In the genomic region with DNA sequence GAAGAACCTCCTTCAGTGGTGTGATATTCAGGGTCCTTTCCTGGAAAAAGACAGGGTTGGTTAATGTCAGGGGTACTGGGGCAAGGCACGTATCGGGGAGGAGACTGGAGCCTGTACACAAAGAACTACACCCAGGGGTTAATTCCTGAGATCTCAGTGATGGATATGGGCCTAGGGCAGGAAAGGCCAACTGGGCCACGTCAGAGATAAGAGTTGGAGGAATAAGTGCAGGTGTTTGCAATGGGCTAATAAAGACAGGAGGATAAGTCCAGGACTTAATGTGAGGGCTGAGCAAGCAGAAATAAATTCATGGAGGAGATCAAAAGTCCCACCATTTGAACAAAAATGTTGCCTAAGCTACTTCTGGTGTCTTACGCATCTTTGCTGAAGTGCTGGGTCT, we compare ENCODE assay signal across 22 cellular contexts. TPM values are rescaled to one million over a fixed set of nuclear protein-coding genes. Genes with fewer than 3 reads are reported as not detected.
DNase-seq lines count a peak whose midpoint lies in the region; ATAC-seq and TF ChIP-seq lines count a peak whose summit lies in the region.
"Had no signal": no experiment of that assay in that cellular context is flagged by ENCODE, and none has a peak within 500 bp of the region (broad histone marks: within the 10 kb centered on the region; RNA-seq: fewer than 3 reads in every experiment).

No MANE protein-coding gene starts in this region.

- H3K4me3 ChIP-seq in hepatocyte (no peak overlapping the region), trophoblast cell (ENCODE audit: low read depth, low read length) (no peak overlapping the region)
- H3K4me3 ChIP-seq: BLaER1, GM12878 had no signal

- H2AK5ac ChIP-seq in trophoblast cell (ENCODE audit: low read length): no peak overlapping the region

- H3K9me2 ChIP-seq in hepatocyte (replicated peaks; ENCODE audit: insufficient read depth): no peaks in the 10 kb centered on the region

- DNase-seq in ELF-1 (ENCODE audit: low read depth, low spot score) (peak; percentile 65), hepatocyte (ENCODE audit: low spot score) (no peak), trophoblast cell (peak; percentile 90 to 94), DMS114 treated with DMSO at 0.1 percent for 48 hours (lab: John Stamatoyannopoulos, UW; ENCODE audit: unreplicated experiment) (no peak), anterior cingulate cortex (lab: John Stamatoyannopoulos, UW) (no peak)
- DNase-seq: CD4-positive, CD25-positive, alpha-beta regulatory T cell; GDM1; MM.1S; NCI-H2029; NCI-H446; NCI-H524 treated with DMSO at 0.1 percent for 48 hours; NK-92 treated with Interleukin-12 subunit alpha and Interleukin-12 subunit beta, amount 100 ng/mL, for 24 hours; PC-3 had no signal

- peak overlapping the region; percentile 100 for H3K27ac Mint-ChIP-seq in stimulated activated memory B cell treated with anti-CD40 and anti-IgM and Interleukin-4, amounts not matched to agents 10 μg/mL and 1 μg/mL and 100 μg/mL, for 72 hours

- H3K4me2 ChIP-seq in hepatocyte (peak overlapping the region; percentile 14), trophoblast cell (ENCODE audit: low read length) (no peak overlapping the region)
- H3K4me2 ChIP-seq: BLaER1, KMS-11 had no signal

- H3K27ac ChIP-seq in hepatocyte (peak overlapping the region; percentile 50), trophoblast cell (ENCODE audit: low read depth, low read length) (peak overlapping the region; percentile 45)
- H3K27ac ChIP-seq: BLaER1, KMS-11 had no signal

- H2BK5ac ChIP-seq in trophoblast cell (ENCODE audit: low read depth, low read length, poor library complexity): no peak overlapping the region

- peaks cover 12% of the 10 kb centered on the region for H3K79me1 ChIP-seq in trophoblast cell (ENCODE audit: low read length)

- H3K9ac ChIP-seq in trophoblast cell (ENCODE audit: low read length): no peak overlapping the region
- H3K9ac ChIP-seq: BLaER1, KMS-11 had no signal

- no peak overlapping the region for H4K12ac ChIP-seq in trophoblast cell (ENCODE audit: low read depth, low read length)

- no peak overlapping the region for H3K4me3 Mint-ChIP-seq in stimulated activated memory B cell treated with anti-CD40 and anti-IgM and Interleukin-4, amounts not matched to agents 10 μg/mL and 1 μg/mL and 100 μg/mL, for 72 hours
- H3K4me3 Mint-ChIP-seq: IgD-negative memory B cell had no signal

- peaks cover 21% of the 10 kb centered on the region for H3K4me1 ChIP-seq in hepatocyte (ENCODE audit: insufficient read depth)
- H3K4me1 ChIP-seq in trophoblast cell (ENCODE audit: control insufficient read depth in 1 of 2, insufficient read depth in 2 of 2, low read length in 2 of 2): peaks cover 13 to 27% of the 10 kb centered on the region in 2 experiments

- peaks cover 24% of the 10 kb centered on the region for H3K36me3 Mint-ChIP-seq in stimulated activated memory B cell treated with anti-CD40 and anti-IgM and Interleukin-4, amounts not matched to agents 10 μg/mL and 1 μg/mL and 100 μg/mL, for 72 hours
- H3K36me3 Mint-ChIP-seq: CD4-positive, CD25-positive, alpha-beta regulatory T cell had no signal

- H2AFZ ChIP-seq in hepatocyte (no peak overlapping the region), trophoblast cell (ENCODE audit: insufficient read depth, low read length, poor library complexity) (no peak overlapping the region)

- H3K14ac ChIP-seq in trophoblast cell (ENCODE audit: low read length): no peak overlapping the region

- H3K27me3 Mint-ChIP-seq in stimulated activated memory B cell treated with anti-CD40 and anti-IgM and Interleukin-4, amounts not matched to agents 10 μg/mL and 1 μg/mL and 100 μg/mL, for 72 hours: no peaks in the 10 kb centered on the region
- H3K27me3 Mint-ChIP-seq: IgD-negative memory B cell had no signal

- WGBS in hepatocyte (ENCODE audit: low lambda C conversion rate, missing lambda C conversion rate): 44% methylated on average over 4 of the region's 4 CpGs
- no CpG with 5 or more reads among the region's 4 CpGs for WGBS in trophoblast cell (ENCODE audit: extremely low coverage, insufficient coverage, insufficient read length)

- no peak for ATAC-seq in stimulated activated memory B cell treated with anti-CD40 and anti-IgM and Interleukin-4, amounts not matched to agents 10 μg/mL and 1 μg/mL and 100 μg/mL, for 72 hours
- ATAC-seq in GM18909 (IDR thresholded peaks at IDR 0.05; ENCODE audit: poor library complexity, unreplicated experiment): no peak
- ATAC-seq: GM12878, HCT116, PC-3 had no signal

- no peak overlapping the region for H3K4ac ChIP-seq in trophoblast cell (ENCODE audit: low read depth, low read length)

- H3K9me3 Mint-ChIP-seq in stimulated activated memory B cell treated with anti-CD40 and anti-IgM and Interleukin-4, amounts not matched to agents 10 μg/mL and 1 μg/mL and 100 μg/mL, for 72 hours: peaks cover 11% of the 10 kb centered on the region
- H3K9me3 Mint-ChIP-seq: CD4-positive, CD25-positive, alpha-beta regulatory T cell; IgD-negative memory B cell had no signal

- no peaks in the 10 kb centered on the region for H4K20me1 ChIP-seq in hepatocyte (ENCODE audit: insufficient read depth, poor library complexity, severe bottlenecking)
- H4K20me1 ChIP-seq: BLaER1 had no signal

- no peak overlapping the region for H3K18ac ChIP-seq in trophoblast cell (ENCODE audit: low read length)

- no peak overlapping the region for H4K8ac ChIP-seq in trophoblast cell (ENCODE audit: low read depth, low read length)

- peaks cover 50% of the 10 kb centered on the region for H3K4me1 Mint-ChIP-seq in stimulated activated memory B cell treated with anti-CD40 and anti-IgM and Interleukin-4, amounts not matched to agents 10 μg/mL and 1 μg/mL and 100 μg/mL, for 72 hours

- H3K9me3 ChIP-seq in hepatocyte (ENCODE audit: low read depth) (no peaks in the 10 kb centered on the region), trophoblast cell (ENCODE audit: insufficient read depth, low read depth, low read length) (no peaks in the 10 kb centered on the region)
- H3K9me3 ChIP-seq: BLaER1 had no signal

- H3K36me3 ChIP-seq in hepatocyte (replicated peaks; ENCODE audit: insufficient read depth, low read depth) (no peaks in the 10 kb centered on the region), trophoblast cell (ENCODE audit: control insufficient read depth in 1 of 2, insufficient read depth in 2 of 2, low read length in 2 of 2) (no peaks in the 10 kb centered on the region)
- H3K36me3 ChIP-seq: BLaER1 had no signal

- no peak overlapping the region for H3K23ac ChIP-seq in trophoblast cell (ENCODE audit: low read length)

- no peak for TF ChIP-seq CTCF in hepatocyte (IDR thresholded peaks at IDR 0.05; ENCODE audit: poor library complexity)

- peak overlapping the region; percentile 35 for H2BK120ac ChIP-seq in trophoblast cell (ENCODE audit: insufficient read depth, low read length, poor library complexity)

- H3K27me3 ChIP-seq in hepatocyte (no peaks in the 10 kb centered on the region), trophoblast cell (ENCODE audit: insufficient read depth, low read length) (no peaks in the 10 kb centered on the region)
- H3K27me3 ChIP-seq: BLaER1 had no signal

- H3K79me2 ChIP-seq in hepatocyte (no peaks in the 10 kb centered on the region), trophoblast cell (ENCODE audit: control insufficient read depth, insufficient read depth, low read length, poor library complexity) (no peaks in the 10 kb centered on the region)

- H4K91ac ChIP-seq in trophoblast cell (ENCODE audit: low read depth, low read length): no peak overlapping the region

- H2BK12ac ChIP-seq in trophoblast cell (ENCODE audit: low read length): no peak overlapping the region

RNA-seq across cellular contexts. Expression of gene HERPUD1, which starts 10.4 kb away (rescaled TPM):
- total RNA-seq in hepatocyte: 201 and 253 TPM in 2 replicates
- 185 and 199 TPM in 2 replicates for polyA plus RNA-seq in hepatocyte
- polyA plus RNA-seq in trophoblast cell (2013): 252 and 267 TPM in 2 replicates

RNA-seq across cellular contexts. Expression of gene CETP, which starts 40.2 kb away (rescaled TPM):
- total RNA-seq in hepatocyte: not detected in 2 replicates
- not detected in 2 replicates for polyA plus RNA-seq in hepatocyte
- polyA plus RNA-seq in trophoblast cell (2013): 0.07 and 0.12 TPM in 2 replicates
- total RNA-seq: CD4-positive, CD25-positive, alpha-beta regulatory T cell; H4; PC-3 had no signal

RNA-seq across cellular contexts. Expression of gene SLC12A3, which starts 56.6 kb away (rescaled TPM):
- not detected in 2 replicates for total RNA-seq in hepatocyte
- not detected in 2 replicates for polyA plus RNA-seq in hepatocyte
- 0.11 TPM in 2 replicates for polyA plus RNA-seq in trophoblast cell (2013)
- total RNA-seq: CD4-positive, CD25-positive, alpha-beta regulatory T cell; H4; PC-3 had no signal
- polyA plus RNA-seq: AG04450; CD4-positive, CD25-positive, alpha-beta regulatory T cell had no signal

Comparison
In these comparisons a context has a peak if more than half of its experiments do, and no peak if none do; other contexts are left out.
1. DNase-seq: peak in ELF-1 (single experiment) and trophoblast cell (2 of 2); none in hepatocyte (single experiment), DMS114 treated with DMSO at 0.1 percent for 48 hours (single experiment) and anterior cingulate cortex (0 of 58).